Comparison of ENCODE assay signal across 35 cellular contexts in the genomic region with DNA sequence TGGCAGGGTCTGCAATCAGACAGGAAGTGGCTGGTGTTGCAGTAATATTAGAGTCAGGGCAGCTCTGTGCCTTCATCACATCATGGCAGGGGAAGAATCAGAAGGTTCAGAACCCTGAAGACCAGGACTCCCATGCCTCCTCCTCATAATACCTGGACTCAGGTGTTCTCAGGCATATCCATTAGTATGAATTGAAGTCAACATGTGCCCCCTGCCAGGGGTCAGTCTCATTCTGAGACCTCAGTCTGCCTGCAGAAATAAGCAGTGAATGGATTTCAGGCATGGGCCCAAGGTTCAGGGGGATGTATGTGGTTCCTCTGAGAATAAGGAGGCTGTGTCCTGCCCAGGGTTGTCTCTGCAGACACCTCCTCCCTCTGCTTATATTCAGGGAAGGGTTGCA.
"Had no signal": no experiment of that assay in that cellular context is flagged by ENCODE, and none has a peak within 500 bp of the region (broad histone marks: within the 10 kb centered on the region; RNA-seq: fewer than 3 reads in every experiment).

No MANE protein-coding gene starts in this region.

- H3K27me3 ChIP-seq: adrenal gland, body of pancreas, brain microvascular endothelial cell, breast epithelium had no signal

- H3K4me1 Mint-ChIP-seq: activated B cell treated with CpG ODN at 0.5 μM for 24 hours; activated CD4-positive, alpha-beta T cell treated with anti-CD3 and anti-CD28 coated beads, Interleukin-2, amount 10 ng/mL, durations not matched to agents 24 days and 14 days; activated naive CD8-positive, alpha-beta T cell treated with anti-CD3 and anti-CD28 coated beads for 36 hours; activated T-helper 17 cell treated with anti-CD3 and anti-CD28 coated beads, Interleukin-2, amount 50 U/mL, for 72 hours had no signal

- H3K36me3 ChIP-seq: adrenal gland, brain microvascular endothelial cell, breast epithelium had no signal

- DNase-seq: activated B cell treated with CpG ODN at 0.5 μM for 24 hours; activated CD4-positive, alpha-beta memory T cell treated with anti-CD3 and anti-CD28 coated beads for 36 hours; activated CD4-positive, alpha-beta T cell treated with anti-CD3 and anti-CD28 coated beads for 4 hours; activated CD4-positive, alpha-beta T cell treated with anti-CD3 and anti-CD28 coated beads, Interleukin-2, amount 10 ng/mL, durations not matched to agents 24 days and 14 days; activated CD4-positive, alpha-beta T cell treated with anti-CD3 and anti-CD28 coated beads, Interleukin-2, amount 50 U/mL, for 1 hour; activated CD4-positive, alpha-beta T cell treated with anti-CD3 and anti-CD28 coated beads, Interleukin-2, amount 50 U/mL, for 4 hours; activated CD4-positive, CD25-positive, alpha-beta regulatory T cell treated with anti-CD3 and anti-CD28 coated beads, Interleukin-2, amount 50 U/mL, for 72 hours; activated CD8-positive, alpha-beta T cell treated with anti-CD3 and anti-CD28 coated beads for 36 hours; activated effector memory CD4-positive, alpha-beta T cell treated with anti-CD3 and anti-CD28 coated beads, Interleukin-2, amount 50 U/mL, for 16 hours; activated gamma-delta T cell treated with Interleukin-2 at 50 U/mL for 16 hours; activated naive CD4-positive, alpha-beta T cell; activated naive CD4-positive, alpha-beta T cell treated with anti-CD3 and anti-CD28 coated beads for 36 hours; activated naive CD4-positive, alpha-beta T cell treated with anti-CD3 and anti-CD28 coated beads, Interleukin-2, amount 50 U/mL, for 16 hours; activated naive CD8-positive, alpha-beta T cell treated with anti-CD3 and anti-CD28 coated beads for 36 hours; activated T-cell treated with anti-CD3 and anti-CD28 coated beads for 4 hours; activated T-cell treated with anti-CD3 and anti-CD28 coated beads, Interleukin-2, amount 50 U/mL, for 1 hour; activated T-cell treated with anti-CD3 and anti-CD28 coated beads, Interleukin-2, amount 50 U/mL, for 4 hours; activated T-cell treated with anti-CD3 and anti-CD28 coated beads, Interleukin-2, amount 50 U/mL, for 72 hours; adrenal gland; amniotic stem cell; aorta; body of pancreas; brain microvascular endothelial cell; central memory CD4-positive, alpha-beta T cell; SW 1271; T-helper 1 cell; T-helper 2 cell; T-helper 9 cell had no signal

- H3K36me3 Mint-ChIP-seq: activated CD4-positive, alpha-beta memory T cell treated with anti-CD3 and anti-CD28 coated beads for 36 hours; activated naive CD4-positive, alpha-beta T cell treated with anti-CD3 and anti-CD28 coated beads, Interleukin-2, amount 50 U/mL, for 72 hours; activated naive CD8-positive, alpha-beta T cell treated with anti-CD3 and anti-CD28 coated beads for 36 hours had no signal

- H3K4me1 ChIP-seq: adrenal gland, breast epithelium had no signal

- H3K4me3 Mint-ChIP-seq: activated B cell treated with CpG ODN at 0.5 μM for 24 hours; activated CD4-positive, alpha-beta memory T cell treated with anti-CD3 and anti-CD28 coated beads for 36 hours; activated CD4-positive, alpha-beta T cell treated with anti-CD3 and anti-CD28 coated beads, Interleukin-2, amount 10 ng/mL, durations not matched to agents 24 days and 14 days; activated CD8-positive, alpha-beta T cell treated with anti-CD3 and anti-CD28 coated beads for 36 hours; activated naive CD4-positive, alpha-beta T cell treated with anti-CD3 and anti-CD28 coated beads for 36 hours; activated naive CD8-positive, alpha-beta T cell treated with anti-CD3 and anti-CD28 coated beads for 36 hours; activated T-cell treated with anti-CD3 and anti-CD28 coated beads, Interleukin-2, amount 50 U/mL, for 4 hours; activated T-cell treated with anti-CD3 and anti-CD28 coated beads, Interleukin-2, amount 50 U/mL, for 72 hours; activated T-helper 1 cell treated with anti-CD3 and anti-CD28 coated beads, Interleukin-12 subunit alpha, Interleukin-12 subunit beta, Interleukin-2, Interleukin-4 antibody, amounts not matched to agents 30 ng/mL and 10 ng/mL and 1 ng/mL, durations not matched to agents 14 hours and 24 hours and 36 hours; activated T-helper 17 cell treated with anti-CD3 and anti-CD28 coated beads, Interleukin-2, amount 50 U/mL, for 72 hours; T-helper 1 cell treated with Interleukin-12 subunit alpha and Interleukin-12 subunit beta and Interleukin-4 antibody, amounts not matched to agents 30 μg/mL and 1 μg/mL, for 36 hours; T-helper 2 cell treated with Interferon-gamma antibody and Interleukin-4, amounts not matched to agents 5 μg/mL and 100 μg/mL, for 36 hours had no signal

- H3K27ac Mint-ChIP-seq: activated B cell treated with CpG ODN at 0.5 μM for 24 hours; activated CD4-positive, alpha-beta memory T cell treated with anti-CD3 and anti-CD28 coated beads for 36 hours; activated CD4-positive, alpha-beta T cell treated with anti-CD3 and anti-CD28 coated beads, Interleukin-2, amount 10 ng/mL, durations not matched to agents 24 days and 14 days; activated CD8-positive, alpha-beta T cell treated with anti-CD3 and anti-CD28 coated beads for 36 hours; activated naive CD4-positive, alpha-beta T cell treated with anti-CD3 and anti-CD28 coated beads for 36 hours; activated naive CD8-positive, alpha-beta T cell treated with anti-CD3 and anti-CD28 coated beads for 36 hours; activated T-cell treated with anti-CD3 and anti-CD28 coated beads, Interleukin-2, amount 50 U/mL, for 72 hours; activated T-helper 1 cell treated with anti-CD3 and anti-CD28 coated beads, Interleukin-12 subunit alpha, Interleukin-12 subunit beta, Interleukin-2, Interleukin-4 antibody, amounts not matched to agents 30 ng/mL and 10 ng/mL and 1 ng/mL, durations not matched to agents 14 hours and 24 hours and 36 hours; activated T-helper 17 cell treated with anti-CD3 and anti-CD28 coated beads, Interleukin-2, amount 50 U/mL, for 72 hours; T-helper 1 cell treated with Interleukin-12 subunit alpha and Interleukin-12 subunit beta and Interleukin-4 antibody, amounts not matched to agents 30 μg/mL and 1 μg/mL, for 36 hours; T-helper 2 cell treated with Interferon-gamma antibody and Interleukin-4, amounts not matched to agents 5 μg/mL and 100 μg/mL, for 36 hours had no signal

- H3K9me3 ChIP-seq: adrenal gland, body of pancreas, breast epithelium had no signal

- H3K27ac ChIP-seq: adrenal gland, body of pancreas, brain microvascular endothelial cell, breast epithelium, VCaP had no signal

- H3K9me3 Mint-ChIP-seq: activated B cell treated with CpG ODN at 0.5 μM for 24 hours; activated CD4-positive, alpha-beta memory T cell treated with anti-CD3 and anti-CD28 coated beads for 36 hours; activated CD4-positive, alpha-beta T cell treated with anti-CD3 and anti-CD28 coated beads, Interleukin-2, amount 10 ng/mL, durations not matched to agents 24 days and 14 days; activated CD8-positive, alpha-beta T cell treated with anti-CD3 and anti-CD28 coated beads for 36 hours; activated naive CD4-positive, alpha-beta T cell treated with anti-CD3 and anti-CD28 coated beads for 36 hours; activated naive CD8-positive, alpha-beta T cell treated with anti-CD3 and anti-CD28 coated beads for 36 hours; activated T-cell treated with anti-CD3 and anti-CD28 coated beads, Interleukin-2, amount 50 U/mL, for 4 hours; activated T-helper 1 cell treated with anti-CD3 and anti-CD28 coated beads, Interleukin-12 subunit alpha, Interleukin-12 subunit beta, Interleukin-2, Interleukin-4 antibody, amounts not matched to agents 30 ng/mL and 10 ng/mL and 1 ng/mL, durations not matched to agents 14 hours and 24 hours and 36 hours; activated T-helper 17 cell treated with anti-CD3 and anti-CD28 coated beads, Interleukin-2, amount 50 U/mL, for 72 hours; T-helper 1 cell treated with Interleukin-12 subunit alpha and Interleukin-12 subunit beta and Interleukin-4 antibody, amounts not matched to agents 30 μg/mL and 1 μg/mL, for 36 hours; T-helper 2 cell treated with Interferon-gamma antibody and Interleukin-4, amounts not matched to agents 5 μg/mL and 100 μg/mL, for 36 hours had no signal

- ATAC-seq: activated CD8-positive, alpha-beta T cell treated with anti-CD3 and anti-CD28 coated beads for 36 hours; activated naive CD4-positive, alpha-beta T cell treated with anti-CD3 and anti-CD28 coated beads, Interleukin-2, amount 50 U/mL, for 72 hours; activated T-cell treated with anti-CD3 and anti-CD28 coated beads, Interleukin-2, amount 50 U/mL, for 4 hours; activated T-cell treated with anti-CD3 and anti-CD28 coated beads, Interleukin-2, amount 50 U/mL, for 72 hours; activated T-helper 17 cell treated with anti-CD3 and anti-CD28 coated beads, Interleukin-2, amount 50 U/mL, for 72 hours; body of pancreas had no signal

- H3K4me3 ChIP-seq: adrenal gland, body of pancreas, breast epithelium had no signal
